29 cellular contexts compared by ENCODE assay signal in the genomic region with DNA sequence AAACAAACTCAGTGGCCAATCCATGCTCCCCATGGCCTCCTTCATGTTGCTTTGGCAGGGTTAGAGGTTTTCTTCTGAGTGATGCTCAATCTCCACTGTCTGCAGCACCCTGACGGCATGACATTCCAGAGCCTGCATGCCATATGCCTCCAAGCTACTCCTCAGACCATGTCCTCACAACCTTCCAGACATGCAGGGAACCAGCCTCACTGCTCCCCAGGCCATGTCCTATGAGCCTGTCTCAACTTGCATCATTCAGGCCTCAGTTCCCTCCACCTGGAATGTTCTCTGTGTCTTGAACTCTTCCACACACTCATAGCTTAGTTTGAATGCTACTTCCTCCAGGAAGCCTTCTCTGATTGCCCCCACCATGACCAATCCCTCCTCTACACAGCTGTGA. TPM values are rescaled to one million over a fixed set of nuclear protein-coding genes. Genes with fewer than 3 reads are reported as not detected.
"Had no signal": no experiment of that assay in that cellular context is flagged by ENCODE, and none has a peak within 500 bp of the region (broad histone marks: within the 10 kb centered on the region; RNA-seq: fewer than 3 reads in every experiment).

No MANE protein-coding gene starts in this region.

- H3K27ac ChIP-seq: adrenal gland, brain microvascular endothelial cell, cardiac muscle cell, KMS-11, SK-N-MC had no signal

- DNase-seq: activated CD4-positive, alpha-beta T cell treated with anti-CD3 and anti-CD28 coated beads for 36 hours; activated CD4-positive, alpha-beta T cell treated with anti-CD3 and anti-CD28 coated beads, Interleukin-2, amount 10 ng/mL, durations not matched to agents 7 days and 5 days; activated CD4-positive, alpha-beta T cell treated with anti-CD3 and anti-CD28 coated beads, Interleukin-2, amount 50 U/mL, for 48 hours; activated CD8-positive, alpha-beta T cell treated with anti-CD3 and anti-CD28 coated beads, Interleukin-2, amount 10 ng/mL, durations not matched to agents 7 days and 5 days; activated gamma-delta T cell treated with Interleukin-2 at 50 U/mL for 16 hours; activated naive CD4-positive, alpha-beta T cell treated with anti-CD3 and anti-CD28 coated beads for 36 hours; activated T-cell treated with anti-CD3 and anti-CD28 coated beads, Interleukin-2, amount 50 U/mL, for 24 hours; adrenal gland; brain microvascular endothelial cell; MM.1S; MV-4-11; NCI-H1092; NCI-H1436 treated with DMSO at 0.1 percent for 48 hours; NCI-H1694 treated with DMSO at 0.1 percent for 48 hours; NCI-H2029; NCI-H345; NCI-H524 treated with DMSO at 0.1 percent for 48 hours; SHP77; SJCRH30 had no signal

- H3K9ac ChIP-seq: KMS-11 had no signal

- ATAC-seq: activated CD4-positive, alpha-beta T cell treated with anti-CD3 and anti-CD28 coated beads for 36 hours; activated CD4-positive, CD25-positive, alpha-beta regulatory T cell treated with anti-CD3 and anti-CD28 coated beads, Interleukin-2, amount 50 U/mL, for 24 hours; activated CD8-positive, alpha-beta T cell treated with anti-CD3 and anti-CD28 coated beads, Interleukin-2, amount 10 ng/mL, durations not matched to agents 7 days and 5 days; activated naive CD4-positive, alpha-beta T cell treated with anti-CD3 and anti-CD28 coated beads, Interleukin-2, amount 50 U/mL, for 72 hours; Panc1; WTC11 had no signal

- H3K36me3 ChIP-seq: adrenal gland, brain microvascular endothelial cell, cardiac muscle cell, SJCRH30 had no signal

- H3K4me3 ChIP-seq: adrenal gland, cardiac muscle cell, SJCRH30, SK-N-MC had no signal

- H3K4me1 ChIP-seq: adrenal gland had no signal

- H3K27me3 ChIP-seq: adrenal gland, brain microvascular endothelial cell, cardiac muscle cell, SJCRH30 had no signal

- H3K4me2 ChIP-seq: KMS-11 had no signal

- H3K9me3 ChIP-seq: adrenal gland, SJCRH30 had no signal

RNA-seq across cellular contexts. Expression of a gene that starts 18.8 kb away (rescaled TPM):
- total RNA-seq: activated CD4-positive, alpha-beta T cell treated with anti-CD3 and anti-CD28 coated beads, Interleukin-2, amount 10 ng/mL, durations not matched to agents 7 days and 5 days; activated CD8-positive, alpha-beta T cell treated with anti-CD3 and anti-CD28 coated beads, Interleukin-2, amount 10 ng/mL, durations not matched to agents 7 days and 5 days; LHCN-M2; T-helper 1 cell treated with Interleukin-12 subunit alpha and Interleukin-12 subunit beta and Interleukin-4 antibody, amounts not matched to agents 30 ng/mL and 1 ng/mL, for 36 hours; T-helper 2 cell treated with Interferon-gamma antibody and Interleukin-4, amounts not matched to agents 100 ng/mL and 5 ng/mL, for 36 hours had no signal
